ENCODE assay signal across 7 cellular contexts in the genomic region with DNA sequence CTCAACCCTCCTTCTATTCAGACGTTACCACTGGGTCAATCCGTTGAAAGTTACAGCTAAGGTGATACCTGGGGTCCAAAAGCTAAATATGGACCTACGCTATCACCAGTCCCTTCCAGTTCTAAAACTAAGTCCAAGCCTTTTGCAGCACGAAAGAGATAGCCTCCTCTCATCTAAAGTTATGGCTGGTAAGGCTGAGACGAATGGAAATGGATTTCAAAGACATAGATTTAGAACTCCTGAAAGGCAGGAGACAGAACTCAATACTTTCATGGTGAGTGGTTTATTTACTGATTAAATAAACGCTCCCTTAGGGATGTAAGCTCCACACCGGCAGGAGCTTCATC. TPM values are rescaled to one million over a fixed set of nuclear protein-coding genes. Genes with fewer than 3 reads are reported as not detected.
DNase-seq lines count a peak whose midpoint lies in the region; ATAC-seq lines count a peak whose summit lies in the region.

No MANE protein-coding gene starts in this region.

- peaks cover 28% of the 10 kb centered on the region for H3K4me1 ChIP-seq in HUES48 (ENCODE audit: control insufficient read depth, insufficient read depth, low read length)
- peaks cover 15% of the 10 kb centered on the region for H3K4me1 ChIP-seq in iPS-20b (ENCODE audit: insufficient read depth, low read length)
- H3K4me1 ChIP-seq in stomach smooth muscle (ENCODE audit: control insufficient read depth, insufficient read depth, low read length), result peaks cover 10% of the 10 kb centered on the region

- H3K27me3 Mint-ChIP-seq in activated T-helper 1 cell treated with anti-CD3 and anti-CD28 coated beads, Interleukin-12 subunit alpha, Interleukin-12 subunit beta, Interleukin-2, Interleukin-4 antibody, amounts not matched to agents 30 ng/mL and 10 ng/mL and 1 ng/mL, durations not matched to agents 14 hours and 24 hours and 36 hours (ENCODE audit: insufficient read depth), result no peaks in the 10 kb centered on the region

- peak overlapping the region; percentile 98 for H3K27ac Mint-ChIP-seq in activated T-helper 1 cell treated with anti-CD3 and anti-CD28 coated beads, Interleukin-12 subunit alpha, Interleukin-12 subunit beta, Interleukin-2, Interleukin-4 antibody, amounts not matched to agents 30 ng/mL and 10 ng/mL and 1 ng/mL, durations not matched to agents 14 hours and 24 hours and 36 hours

- DNase-seq in activated T-helper 1 cell treated with anti-CD3 and anti-CD28 coated beads, Interleukin-12 subunit alpha, Interleukin-12 subunit beta, Interleukin-2, Interleukin-4 antibody, amounts not matched to agents 30 ng/mL and 10 ng/mL and 1 ng/mL, durations not matched to agents 14 hours and 24 hours and 36 hours (ENCODE audit: low spot score), result no peak
- DNase-seq in NCI-H2227 (lab: John Stamatoyannopoulos, UW; ENCODE audit: unreplicated experiment) (no peak), AG08396 (ENCODE audit: low spot score) (no peak)

- H3K4me3 ChIP-seq in HUES48 (ENCODE audit: low read depth, low read length) (peak overlapping the region; percentile 85), iPS-20b (ENCODE audit: low read length) (peak overlapping the region; percentile 88), stomach smooth muscle (ENCODE audit: low read length in 2 of 2) (peak overlapping the region; percentile 86 to 91)

- H3K9me3 Mint-ChIP-seq in activated T-helper 1 cell treated with anti-CD3 and anti-CD28 coated beads, Interleukin-12 subunit alpha, Interleukin-12 subunit beta, Interleukin-2, Interleukin-4 antibody, amounts not matched to agents 30 ng/mL and 10 ng/mL and 1 ng/mL, durations not matched to agents 14 hours and 24 hours and 36 hours, result no peaks in the 10 kb centered on the region

- peaks cover 68% of the 10 kb centered on the region for H3K4me1 Mint-ChIP-seq in activated T-helper 1 cell treated with anti-CD3 and anti-CD28 coated beads, Interleukin-12 subunit alpha, Interleukin-12 subunit beta, Interleukin-2, Interleukin-4 antibody, amounts not matched to agents 30 ng/mL and 10 ng/mL and 1 ng/mL, durations not matched to agents 14 hours and 24 hours and 36 hours (ENCODE audit: low read depth)

- H3K36me3 ChIP-seq in HUES48 (ENCODE audit: control insufficient read depth, insufficient read depth, low read length) (no peaks in the 10 kb centered on the region), iPS-20b (ENCODE audit: insufficient read depth, low read depth, low read length) (no peaks in the 10 kb centered on the region), stomach smooth muscle (ENCODE audit: control insufficient read depth in 2 of 2, insufficient read depth in 2 of 2, low read length in 2 of 2) (no peaks in the 10 kb centered on the region)

- H3K27ac ChIP-seq in HUES48 (ENCODE audit: low read depth, low read length) (peak overlapping the region; percentile 93), iPS-20b (ENCODE audit: low read length) (no peak overlapping the region), stomach smooth muscle (ENCODE audit: low read length) (peak overlapping the region; percentile 86)

- ATAC-seq in GM21529 (IDR thresholded peaks at IDR 0.05; ENCODE audit: unreplicated experiment), result no peak

- peaks cover 5% of the 10 kb centered on the region for H3K36me3 Mint-ChIP-seq in activated T-helper 1 cell treated with anti-CD3 and anti-CD28 coated beads, Interleukin-12 subunit alpha, Interleukin-12 subunit beta, Interleukin-2, Interleukin-4 antibody, amounts not matched to agents 30 ng/mL and 10 ng/mL and 1 ng/mL, durations not matched to agents 14 hours and 24 hours and 36 hours (ENCODE audit: low read depth)

- peak overlapping the region; percentile 94 for H3K4me3 Mint-ChIP-seq in activated T-helper 1 cell treated with anti-CD3 and anti-CD28 coated beads, Interleukin-12 subunit alpha, Interleukin-12 subunit beta, Interleukin-2, Interleukin-4 antibody, amounts not matched to agents 30 ng/mL and 10 ng/mL and 1 ng/mL, durations not matched to agents 14 hours and 24 hours and 36 hours

- intact Hi-C loops in activated T-helper 1 cell treated with anti-CD3 and anti-CD28 coated beads, Interleukin-12 subunit alpha, Interleukin-12 subunit beta, Interleukin-2, Interleukin-4 antibody, amounts not matched to agents 30 ng/mL and 10 ng/mL and 1 ng/mL, durations not matched to agents 14 hours and 24 hours and 36 hours (cut with micrococcal nuclease), result loop anchor here (2.0 to 10.0 kb wide), 9 partner anchors 137 to 1129 kb away; partner anchors contain the start of genes CDC37L1, JAK2, KDM4C and RCL1

- H3K27me3 ChIP-seq in HUES48 (ENCODE audit: control insufficient read depth, insufficient read depth, low read length), result no peaks in the 10 kb centered on the region
- H3K27me3 ChIP-seq in iPS-20b (ENCODE audit: insufficient read depth, low read length), result no peaks in the 10 kb centered on the region
- H3K27me3 ChIP-seq in stomach smooth muscle (ENCODE audit: control insufficient read depth in 1 of 2, insufficient read depth in 2 of 2, low read length in 2 of 2), result no peaks in the 10 kb centered on the region

- H3K9ac ChIP-seq in HUES48 (ENCODE audit: low read depth, low read length), result peak overlapping the region; percentile 74
- H3K9ac ChIP-seq in iPS-20b (ENCODE audit: low read depth, low read length), result peak overlapping the region; percentile 61; the same call in 1 of the 2 replicates
- H3K9ac ChIP-seq in stomach smooth muscle (ENCODE audit: low read length in 2 of 2), result peak overlapping the region; percentile 68 to 84

- H3K9me3 ChIP-seq in HUES48 (ENCODE audit: control insufficient read depth, insufficient read depth, low read length) (no peaks in the 10 kb centered on the region), iPS-20b (ENCODE audit: insufficient read depth, low read depth, low read length) (no peaks in the 10 kb centered on the region), stomach smooth muscle (ENCODE audit: control insufficient read depth in 2 of 2, low read length in 2 of 2) (no peaks in the 10 kb centered on the region)

RNA-seq across cellular contexts. Expression of gene RIC1, which starts 0.8 kb away (rescaled TPM):
- 20.9 and 22.3 TPM in 2 replicates for total RNA-seq in activated T-helper 1 cell treated with anti-CD3 and anti-CD28 coated beads, Interleukin-12 subunit alpha, Interleukin-12 subunit beta, Interleukin-2, Interleukin-4 antibody, amounts not matched to agents 30 ng/mL and 10 ng/mL and 1 ng/mL, durations not matched to agents 14 hours and 24 hours and 36 hours
